ENCODE assay signal across 19 cellular contexts in genomic region chr7:155763122-155763521, GRCh38. TPM values are rescaled to one million over a fixed set of nuclear protein-coding genes. Genes with fewer than 3 reads are reported as not detected.
DNase-seq lines count a peak whose midpoint lies in the region; ATAC-seq, FAIRE-seq and TF ChIP-seq lines count a peak whose summit lies in the region.
"Had no signal": no experiment of that assay in that cellular context is flagged by ENCODE, and none has a peak within 500 bp of the region (broad histone marks: within the 10 kb centered on the region; RNA-seq: fewer than 3 reads in every experiment).

No MANE protein-coding gene starts in this region.

- BruUV-seq in HepG2 (replicated peaks; lab: Mats Ljungman, UMichigan), result no TSS peak

- H3K9me3 ChIP-seq in right lobe of liver, result no peaks in the 10 kb centered on the region
- H3K9me3 ChIP-seq in HepG2 (ENCODE audit: low read length), result no peaks in the 10 kb centered on the region
- H3K9me3 ChIP-seq in fibroblast of lung (ENCODE audit: control insufficient read depth, insufficient read depth, low read depth, low read length), result no peaks in the 10 kb centered on the region
- no peaks in the 10 kb centered on the region for H3K9me3 ChIP-seq in uterus
- no peaks in the 10 kb centered on the region for H3K9me3 ChIP-seq in gastroesophageal sphincter
- H3K9me3 ChIP-seq: ascending aorta, BE2C had no signal

- DNase-seq in right lobe of liver, result no peak
- DNase-seq in HepG2 (ENCODE audit: low spot score), result no peak
- no peak for DNase-seq in activated CD8-positive, alpha-beta T cell treated with anti-CD3 and anti-CD28 coated beads, Interleukin-2, amount 10 ng/mL, durations not matched to agents 7 days and 5 days
- no peak for DNase-seq in fibroblast of lung (ENCODE audit: low read depth in 2 of 2)
- DNase-seq in uterus, result no peak
- no peak for DNase-seq in G401 (ENCODE audit: low spot score)
- DNase-seq: BE2C, EL, foreskin keratinocyte, H9, NCI-H187, NCI-H526 treated with DMSO at 0.1 percent for 48 hours, retina had no signal

- H3K27me3 ChIP-seq in right lobe of liver, result no peaks in the 10 kb centered on the region
- no peaks in the 10 kb centered on the region for H3K27me3 ChIP-seq in HepG2 (ENCODE audit: control insufficient read depth in 1 of 2, insufficient read depth in 2 of 2, low read length in 2 of 2)
- no peaks in the 10 kb centered on the region for H3K27me3 ChIP-seq in fibroblast of lung (ENCODE audit: control insufficient read depth, insufficient read depth, low read length)
- no peaks in the 10 kb centered on the region for H3K27me3 ChIP-seq in uterus
- no peaks in the 10 kb centered on the region for H3K27me3 ChIP-seq in gastroesophageal sphincter
- H3K27me3 ChIP-seq: ascending aorta, BE2C, foreskin keratinocyte had no signal

- H3K27ac ChIP-seq in right lobe of liver (peak overlapping the region in 2 of 3 donors; percentile 24 to 64), HepG2 (ENCODE audit: extremely low read length, insufficient read depth, low read length) (no peak overlapping the region), fibroblast of lung (ENCODE audit: insufficient read depth, low read length) (peak overlapping the region; percentile 55), uterus (peak overlapping the region; percentile 51 to 52), gastroesophageal sphincter (no peak overlapping the region)
- H3K27ac ChIP-seq: ascending aorta, foreskin keratinocyte, KMS-11 had no signal

- peaks cover 7 to 41% (median 24%) of the 10 kb centered on the region in 4 donors for H3K36me3 ChIP-seq in right lobe of liver
- peaks cover 36 to 79% of the 10 kb centered on the region in 2 experiments for H3K36me3 ChIP-seq in HepG2 (replicated peaks in 1 of 2; ENCODE audit: control insufficient read depth in 1 of 2, insufficient read depth in 2 of 2, low read length in 2 of 2)
- peaks cover 5% of the 10 kb centered on the region for H3K36me3 ChIP-seq in fibroblast of lung (ENCODE audit: control insufficient read depth, insufficient read depth, low read length)
- no peaks in the 10 kb centered on the region for H3K36me3 ChIP-seq in uterus
- H3K36me3 ChIP-seq in gastroesophageal sphincter, result peaks cover 0 to 71% of the 10 kb centered on the region in 2 donors

- peak overlapping the region; percentile 68 for H3K4me3 Mint-ChIP-seq in activated CD8-positive, alpha-beta T cell treated with anti-CD3 and anti-CD28 coated beads, Interleukin-2, amount 10 ng/mL, durations not matched to agents 7 days and 5 days
- H3K4me3 Mint-ChIP-seq: H9 had no signal

- TF ChIP-seq EP300 in HepG2 (IDR thresholded peaks at IDR 0.05; ENCODE audit: low read depth in 2 of 2, low read length in 2 of 2), result no peak
- no peak for TF ChIP-seq EP300 in HepG2 (CRISPR knock-in tag; IDR thresholded peaks at IDR 0.05; ENCODE audit: borderline replicate concordance)
- no peak for TF ChIP-seq EP300 in gastroesophageal sphincter (IDR thresholded peaks at IDR 0.05)

- H3K4me2 ChIP-seq in HepG2 (ENCODE audit: low read depth, low read length) (no peak overlapping the region), fibroblast of lung (ENCODE audit: extremely low read depth, insufficient read depth, low read length) (no peak overlapping the region)
- H3K4me2 ChIP-seq: KMS-11 had no signal

- H3K4me1 ChIP-seq in right lobe of liver, result no peaks in the 10 kb centered on the region
- no peaks in the 10 kb centered on the region for H3K4me1 ChIP-seq in HepG2 (ENCODE audit: insufficient read depth, low read length)
- no peaks in the 10 kb centered on the region for H3K4me1 ChIP-seq in fibroblast of lung (ENCODE audit: control insufficient read depth, extremely low read depth, insufficient read depth, low read length)
- H3K4me1 ChIP-seq in uterus, result no peaks in the 10 kb centered on the region
- peaks cover 0 to 39% (median 4%) of the 10 kb centered on the region in 3 donors for H3K4me1 ChIP-seq in gastroesophageal sphincter
- H3K4me1 ChIP-seq: ascending aorta, BE2C, foreskin keratinocyte had no signal

- no peaks in the 10 kb centered on the region for H3K9me3 Mint-ChIP-seq in activated CD8-positive, alpha-beta T cell treated with anti-CD3 and anti-CD28 coated beads, Interleukin-2, amount 10 ng/mL, durations not matched to agents 7 days and 5 days (ENCODE audit: insufficient read depth)
- H3K9me3 Mint-ChIP-seq: H9 had no signal

- no peak for FAIRE-seq in HepG2 (lab: Jason Lieb, UNC)
- FAIRE-seq: keratinocyte had no signal

- POLR2A ChIA-PET in HepG2 (lab: Yijun Ruan, JAX), result no interaction called here
- POLR2A ChIA-PET in activated CD8-positive, alpha-beta T cell treated with anti-CD3 and anti-CD28 coated beads, Interleukin-2, amount 10 ng/mL, durations not matched to agents 7 days and 5 days (lab: Charles Lee), result interaction anchor here (1.9 kb wide), 1 partner anchor 119 kb away, joined by 6 read pairs; no protein-coding TSS in a partner anchor

- H2AFZ ChIP-seq in HepG2 (ENCODE audit: low read length) (no peak overlapping the region), fibroblast of lung (ENCODE audit: low read length) (no peak overlapping the region)

- in situ Hi-C loops in HepG2 (cut with HindIII; ENCODE audit: extremely low pct_ligation_motif_present, low pct_unique_long_range_greater_than_20kb), result loop anchor here (25.0 kb wide), 1 partner anchor 376 kb away; no protein-coding TSS in a partner anchor
- in situ Hi-C loops in G401 (cut with HindIII; ENCODE audit: low sequenced_read_pairs), result no loop called here

- peaks cover 80% of the 10 kb centered on the region for H3K4me1 Mint-ChIP-seq in activated CD8-positive, alpha-beta T cell treated with anti-CD3 and anti-CD28 coated beads, Interleukin-2, amount 10 ng/mL, durations not matched to agents 7 days and 5 days (ENCODE audit: low read depth)

- no peak for TF ChIP-seq CTCF in right lobe of liver (IDR thresholded peaks at IDR 0.05)
- no peak for TF ChIP-seq CTCF in HepG2 (CRISPR knock-in tag; IDR thresholded peaks at IDR 0.05)
- no peak for TF ChIP-seq CTCF in fibroblast of lung (conservative IDR thresholded peaks at IDR 0.05 in 1 of 2, IDR thresholded peaks at IDR 0.05 in 1 of 2; ENCODE audit: low read depth in 1 of 2, low read length in 2 of 2)
- no peak for TF ChIP-seq CTCF in uterus (IDR thresholded peaks at IDR 0.05)
- no peak for TF ChIP-seq CTCF in gastroesophageal sphincter (IDR thresholded peaks at IDR 0.05)

- H3K79me2 ChIP-seq in HepG2 (ENCODE audit: insufficient read depth, low read length) (peaks cover 24% of the 10 kb centered on the region), fibroblast of lung (ENCODE audit: control insufficient read depth, insufficient read depth, low read length) (peaks cover 18% of the 10 kb centered on the region)

- H3K4me3 ChIP-seq in right lobe of liver (no peak overlapping the region), HepG2 (replicated peaks in 1 of 3; ENCODE audit: insufficient read depth in 1 of 3, low read depth in 2 of 3, low read length in 3 of 3) (no peak overlapping the region), fibroblast of lung (replicated peaks in 1 of 4; ENCODE audit: control extremely low read depth in 1 of 4, insufficient read depth in 1 of 4, low read depth in 3 of 4, low read length in 4 of 4) (no peak overlapping the region), uterus (no peak overlapping the region), gastroesophageal sphincter (no peak overlapping the region)
- H3K4me3 ChIP-seq: ascending aorta had no signal

- TF ChIP-seq RAD21 in HepG2 (CRISPR knock-in tag; IDR thresholded peaks at IDR 0.05), result no peak

- H3K9ac ChIP-seq in HepG2 (ENCODE audit: insufficient read depth, low read depth, low read length) (no peak overlapping the region), fibroblast of lung (ENCODE audit: insufficient read depth, low read length) (no peak overlapping the region)
- H3K9ac ChIP-seq: KMS-11 had no signal

- WGBS in right lobe of liver (ENCODE audit: insufficient coverage, low coverage, low lambda C conversion rate, missing lambda C conversion rate), result 92% methylated on average over 10 of the region's 10 CpGs
- WGBS in HepG2 (ENCODE audit: low lambda C conversion rate), result 98% methylated on average over 10 of the region's 10 CpGs
- WGBS in gastroesophageal sphincter (ENCODE audit: low coverage in 1 of 2), 2 donors, result 92 to 100% methylated on average over 2 to 9 of the region's 10 CpGs

- H3K36me3 Mint-ChIP-seq in activated CD8-positive, alpha-beta T cell treated with anti-CD3 and anti-CD28 coated beads, Interleukin-2, amount 10 ng/mL, durations not matched to agents 7 days and 5 days (ENCODE audit: low read depth), result peaks cover 74% of the 10 kb centered on the region

- CTCF ChIA-PET in HepG2 (lab: Yijun Ruan, JAX; ENCODE audit: low intra/inter-chr PET ratio, low total read pairs), result no interaction called here
- CTCF ChIA-PET in activated CD8-positive, alpha-beta T cell treated with anti-CD3 and anti-CD28 coated beads, Interleukin-2, amount 10 ng/mL, durations not matched to agents 7 days and 5 days (lab: Charles Lee), result interaction anchor here (1.0 to 1.1 kb wide), 2 partner anchors 164 to 166 kb away, joined by 3 read pairs; no protein-coding TSS in a partner anchor

- no peaks in the 10 kb centered on the region for H3K27me3 Mint-ChIP-seq in activated CD8-positive, alpha-beta T cell treated with anti-CD3 and anti-CD28 coated beads, Interleukin-2, amount 10 ng/mL, durations not matched to agents 7 days and 5 days (ENCODE audit: low read depth)

- peak overlapping the region; percentile 98 for H3K27ac Mint-ChIP-seq in activated CD8-positive, alpha-beta T cell treated with anti-CD3 and anti-CD28 coated beads, Interleukin-2, amount 10 ng/mL, durations not matched to agents 7 days and 5 days

- intact Hi-C loops in right lobe of liver (cut with DNase I), result no loop called here
- intact Hi-C loops in HepG2 (cut with micrococcal nuclease; ENCODE audit: unreplicated experiment), result loop anchor here (10.0 kb wide), 2 partner anchors 348 to 378 kb away; no protein-coding TSS in a partner anchor
- intact Hi-C loops in uterus (cut with DNase I; ENCODE audit: low total_unique reads), result loop anchor here (10.0 kb wide), 1 partner anchor 168 kb away; no protein-coding TSS in a partner anchor

- H4K20me1 ChIP-seq in HepG2 (ENCODE audit: insufficient read depth, low read length), result peaks cover 18% of the 10 kb centered on the region
- H4K20me1 ChIP-seq in fibroblast of lung (ENCODE audit: control insufficient read depth, extremely low read depth, insufficient read depth, low read length), result no peaks in the 10 kb centered on the region

- ATAC-seq in right lobe of liver (no peak), HepG2 (no peak), gastroesophageal sphincter (no peak), GM21367 (IDR thresholded peaks at IDR 0.05; ENCODE audit: unreplicated experiment) (no peak)
- ATAC-seq in activated CD8-positive, alpha-beta T cell treated with anti-CD3 and anti-CD28 coated beads, Interleukin-2, amount 10 ng/mL, durations not matched to agents 7 days and 5 days, result no peak
- ATAC-seq: foreskin keratinocyte had no signal

- TF ChIP-seq POLR2A in right lobe of liver (IDR thresholded peaks at IDR 0.05) (no peak), HepG2 (IDR thresholded peaks at IDR 0.05; ENCODE audit: insufficient read depth in 1 of 2, low read depth in 2 of 2, low read length in 2 of 2) (no peak), uterus (IDR thresholded peaks at IDR 0.05) (no peak), gastroesophageal sphincter (IDR thresholded peaks at IDR 0.05) (no peak)

RNA-seq across cellular contexts. Expression of gene SHH, which starts 49.1 kb away (rescaled TPM):
- 10 to 100 TPM in 4 of 6 experiments, 1 to 10 TPM in 2; 6.8 to 18.6 (median 12.4) TPM for total RNA-seq in right lobe of liver
- total RNA-seq in HepG2 (2016; rRNA removed; fragmentation: Illumina TruSeq; extraction: Trizol), result 1.7 and 1.9 TPM in 2 replicates
- 0.10 and 0.53 TPM in 2 replicates for total RNA-seq in HepG2 (2016; cell fraction: cytosol; rRNA removed; fragmentation: Illumina TruSeq; extraction: Trizol; ENCODE audit: low read depth)
- total RNA-seq in HepG2 (2016; cell fraction: insoluble cytoplasmic fraction; rRNA removed; fragmentation: Illumina TruSeq; extraction: Trizol), result 1.3 and 2.2 TPM in 2 replicates
- 0.80 and 1.6 TPM in 2 replicates for total RNA-seq in HepG2 (2016; cell fraction: membrane; rRNA removed; fragmentation: Illumina TruSeq; extraction: Trizol)
- 1.3 TPM in 2 replicates for total RNA-seq in HepG2 (2016; cell fraction: nucleus; rRNA removed; fragmentation: Illumina TruSeq; extraction: Trizol)
- polyA plus RNA-seq in HepG2 (2011; rRNA removed), result 3.4 and 4.9 TPM in 2 replicates
- polyA plus RNA-seq in HepG2 (2011; cell fraction: cytosol; rRNA removed), result 1.9 and 3.3 TPM in 2 replicates
- 12.2 and 16.4 TPM in 2 replicates for polyA plus RNA-seq in HepG2 (2011; cell fraction: nucleus; rRNA removed)
- polyA plus RNA-seq in HepG2 (2012), result 3.5 and 6.3 TPM in 2 replicates
- 0.17 TPM in 2 replicates for polyA plus RNA-seq in HepG2 (2016; cell fraction: cytosol; fragmentation: Illumina TruSeq; extraction: Trizol; ENCODE audit: low read depth)
- polyA plus RNA-seq in HepG2 (2016; cell fraction: insoluble cytoplasmic fraction; fragmentation: Illumina TruSeq; extraction: Trizol; ENCODE audit: low read depth), result 1.8 and 2.1 TPM in 2 replicates
- 0.12 and 0.47 TPM in 2 replicates for polyA plus RNA-seq in HepG2 (2016; cell fraction: membrane; fragmentation: Illumina TruSeq; extraction: Trizol; ENCODE audit: low read depth)
- 3.9 and 4.1 TPM in 2 replicates for polyA plus RNA-seq in HepG2 (2016; cell fraction: nucleus; fragmentation: Illumina TruSeq; extraction: Trizol; ENCODE audit: insufficient read depth, low read depth)
- 9.0 TPM in 1 of 2 replicates, not detected in the other for polyA minus RNA-seq in HepG2 (2011; rRNA and poly(A)+ RNA removed; ENCODE audit: low replicate concordance)
- polyA minus RNA-seq in HepG2 (2011; cell fraction: cytosol; rRNA and poly(A)+ RNA removed), result 4.0 and 5.5 TPM in 2 replicates
- polyA minus RNA-seq in HepG2 (2011; cell fraction: nucleus; rRNA and poly(A)+ RNA removed), result 4.5 and 5.2 TPM in 2 replicates
- total RNA-seq in activated CD8-positive, alpha-beta T cell treated with anti-CD3 and anti-CD28 coated beads, Interleukin-2, amount 10 ng/mL, durations not matched to agents 7 days and 5 days, result under 1 TPM in 1 of 2 experiments, not detected in 1; 0.08 TPM
- under 0.01 TPM in 2 replicates for total RNA-seq in fibroblast of lung
- not detected in 2 replicates for polyA plus RNA-seq in fibroblast of lung
- polyA plus RNA-seq in fibroblast of lung (2012), result 0.07 TPM in 1 of 2 replicates, not detected in the other
- polyA minus RNA-seq in fibroblast of lung (ENCODE audit: low replicate concordance), result not detected in 2 replicates
- under 1 TPM in 1 of 4 donors, not detected in 3; 0.62 TPM for total RNA-seq in uterus
- not detected in 2 replicates for total RNA-seq in G401 (2014; rRNA removed; shearing (Covaris generic))
- total RNA-seq in gastroesophageal sphincter, result under 1 TPM in 1 of 4 donors, not detected in 3; 0.08 TPM
- total RNA-seq: RPMI7951 had no signal
- polyA plus RNA-seq: keratinocyte had no signal

Comparison
In these comparisons a context has a peak if more than half of its experiments do, and no peak if none do; other contexts are left out.
1. H3K27ac ChIP-seq: peak in right lobe of liver (2 of 3), fibroblast of lung (single experiment) and uterus (2 of 2); none in HepG2 (single experiment) and gastroesophageal sphincter (0 of 4).
2. intact Hi-C loops: an anchor here in HepG2 (10.0 kb wide) and uterus (10.0 kb wide); none called in right lobe of liver.